Comparison of ENCODE assay signal across 8 cellular contexts in genomic region chr12:7018350-7019042, GRCh38. TPM values are rescaled to one million over a fixed set of nuclear protein-coding genes. Genes with fewer than 3 reads are reported as not detected.
A peak's percentile ranks its signal among the peaks of the same experiment; 100 is the strongest.
DNase-seq lines count a peak whose midpoint lies in the region; ATAC-seq and TF ChIP-seq lines count a peak whose summit lies in the region.

A gene with protein sequence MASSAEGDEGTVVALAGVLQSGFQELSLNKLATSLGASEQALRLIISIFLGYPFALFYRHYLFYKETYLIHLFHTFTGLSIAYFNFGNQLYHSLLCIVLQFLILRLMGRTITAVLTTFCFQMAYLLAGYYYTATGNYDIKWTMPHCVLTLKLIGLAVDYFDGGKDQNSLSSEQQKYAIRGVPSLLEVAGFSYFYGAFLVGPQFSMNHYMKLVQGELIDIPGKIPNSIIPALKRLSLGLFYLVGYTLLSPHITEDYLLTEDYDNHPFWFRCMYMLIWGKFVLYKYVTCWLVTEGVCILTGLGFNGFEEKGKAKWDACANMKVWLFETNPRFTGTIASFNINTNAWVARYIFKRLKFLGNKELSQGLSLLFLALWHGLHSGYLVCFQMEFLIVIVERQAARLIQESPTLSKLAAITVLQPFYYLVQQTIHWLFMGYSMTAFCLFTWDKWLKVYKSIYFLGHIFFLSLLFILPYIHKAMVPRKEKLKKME (minus strand): TSS chr12:7018476. CDS start chr12:7018424, 52 bp downstream.

- H3K4me1 ChIP-seq in right atrium auricular region (peaks cover 0 to 24% of the 10 kb centered on the region in 2 donors), uterus (no peaks in the 10 kb centered on the region)

- H3K27me3 ChIP-seq in right atrium auricular region (no peaks in the 10 kb centered on the region), uterus (no peaks in the 10 kb centered on the region)

- TF ChIP-seq CTCF in right atrium auricular region (IDR thresholded peaks at IDR 0.05) (peak; percentile 91 to 92), uterus (IDR thresholded peaks at IDR 0.05) (peak; percentile 80 to 88 (median 88))

- TF ChIP-seq POLR2A in uterus (IDR thresholded peaks at IDR 0.05) = peak; percentile 41 to 78

- DNase-seq in NCI-H187 treated with DMSO at 0.1 percent for 48 hours (lab: John Stamatoyannopoulos, UW) (peak; percentile 77), anterior cingulate cortex (lab: John Stamatoyannopoulos, UW) (peak; percentile 79 to 98 (median 94)), right atrium auricular region (ENCODE audit: low spot score) (peak; percentile 99), pulmonary artery endothelial cell (ENCODE audit: low read depth, low spot score) (peak; percentile 66), uterus (peak; percentile 98 to 99)

- H3K36me3 ChIP-seq in right atrium auricular region (no peaks in the 10 kb centered on the region), uterus (no peaks in the 10 kb centered on the region)

- intact Hi-C loops in T-helper 2 cell treated with Interferon-gamma antibody and Interleukin-4, amounts not matched to agents 100 ng/mL and 5 ng/mL, for 36 hours (cut with micrococcal nuclease) = loop anchor here (1.0 to 5.0 kb wide), 8 partner anchors 48 to 596 kb away; partner anchors contain the start of genes C1R, CLSTN3, EMG1 and PHB2
- intact Hi-C loops in uterus (cut with DNase I; ENCODE audit: low total_unique reads) = no loop called here

- H3K27ac ChIP-seq in right atrium auricular region = peak within 1 kb of the TSS; percentile 89 to 92
- peak within 1 kb of the TSS; percentile 84 to 96 for H3K27ac ChIP-seq in uterus

- no peaks in the 10 kb centered on the region for H3K9me3 ChIP-seq in right atrium auricular region
- H3K9me3 ChIP-seq in uterus = no peaks in the 10 kb centered on the region

- H3K4me3 ChIP-seq in right atrium auricular region (peak within 1 kb of the TSS; percentile 67 to 86), uterus (peak within 1 kb of the TSS; percentile 73 to 92)

- ATAC-seq in GM18502 (IDR thresholded peaks at IDR 0.05; ENCODE audit: poor library complexity, unreplicated experiment) (peak; percentile 95), HG02970 (IDR thresholded peaks at IDR 0.05; ENCODE audit: low FRiP score, unreplicated experiment) (peak; percentile 92)

RNA-seq across cellular contexts. Expression of the gene that starts here (rescaled TPM):
- total RNA-seq in T-helper 2 cell treated with Interferon-gamma antibody and Interleukin-4, amounts not matched to agents 100 ng/mL and 5 ng/mL, for 36 hours = 32.7 and 33.3 TPM in 2 replicates
- total RNA-seq in right atrium auricular region (10 to 100 TPM; 20.0 to 33.3 TPM), pulmonary artery endothelial cell (5.2 and 8.6 TPM in 2 replicates), uterus (10 to 100 TPM; 10.2 to 45.1 (median 17.1) TPM)

Comparison
In these comparisons a context has a peak if more than half of its experiments do, and no peak if none do; other contexts are left out.
1. Peak in every context shown above with its lines: DNase-seq, ATAC-seq, H3K4me3 ChIP-seq and H3K27ac ChIP-seq.